ENCODE assay signal across 9 cellular contexts in the genomic region with DNA sequence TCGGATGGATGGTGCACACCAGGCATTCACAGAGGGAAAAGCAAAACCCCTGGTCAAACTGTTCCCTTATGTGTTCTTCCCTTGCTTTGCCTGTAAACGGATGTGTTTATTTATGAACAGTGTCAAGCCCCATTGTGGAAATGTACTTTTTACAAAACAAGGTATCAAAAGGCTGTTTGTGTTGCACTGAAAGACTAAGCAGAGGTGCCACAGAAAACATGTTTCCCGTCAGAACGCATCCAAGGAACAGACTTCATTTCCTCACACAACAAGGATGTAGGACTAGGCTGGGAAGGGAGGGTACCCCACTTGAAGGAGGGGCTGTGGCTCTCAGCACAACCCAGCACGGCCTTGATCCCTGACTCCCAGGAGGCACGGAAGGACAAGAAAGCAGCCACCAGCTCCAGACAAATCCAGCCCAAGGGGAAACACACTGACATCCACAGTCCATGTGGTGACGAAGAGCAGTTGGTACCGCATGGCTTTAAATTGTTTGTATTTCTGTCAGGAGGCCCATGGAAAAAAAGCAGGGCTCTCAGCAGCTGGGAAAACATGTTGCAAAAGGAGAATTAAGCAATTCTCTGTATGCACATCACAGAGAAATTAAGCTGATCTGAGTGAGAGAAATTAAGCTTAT.
DNase-seq lines count a peak whose midpoint lies in the region; ATAC-seq and TF ChIP-seq lines count a peak whose summit lies in the region.
"Had no signal": no experiment of that assay in that cellular context is flagged by ENCODE, and none has a peak within 500 bp of the region (broad histone marks: within the 10 kb centered on the region; RNA-seq: fewer than 3 reads in every experiment).

No MANE protein-coding gene starts in this region.

- TF ChIP-seq CTCF in vagina (IDR thresholded peaks at IDR 0.05): no peak

- H3K4me3 ChIP-seq in mucosa of stomach (ENCODE audit: low read length) (no peak overlapping the region), vagina (peak overlapping the region in 1 of 2 donors; percentile 13)

- H3K27me3 ChIP-seq in mucosa of stomach (ENCODE audit: control insufficient read depth, insufficient read depth, low read length): no peaks in the 10 kb centered on the region
- H3K27me3 ChIP-seq in vagina: no peaks in the 10 kb centered on the region

- intact Hi-C loops in Right ventricle myocardium inferior (cut with DNase I) (loop anchor here (10.0 kb wide), 1 partner anchor 331 kb away; no protein-coding TSS in a partner anchor), cardiac septum (cut with DNase I) (loop anchor here (2.0 kb wide), 1 partner anchor 271 kb away; no protein-coding TSS in a partner anchor), vagina (cut with DNase I) (loop anchor here (5.0 kb wide), 1 partner anchor 274 kb away; the partner anchor contains the start of gene TNRC18)

- H3K36me3 ChIP-seq in mucosa of stomach (ENCODE audit: control insufficient read depth, insufficient read depth, low read length): no peaks in the 10 kb centered on the region
- no peaks in the 10 kb centered on the region for H3K36me3 ChIP-seq in vagina

- TF ChIP-seq POLR2A in vagina (IDR thresholded peaks at IDR 0.05): no peak

- DNase-seq in Right ventricle myocardium inferior (ENCODE audit: missing footprints) (no peak), cardiac septum (ENCODE audit: low spot score) (no peak), caudate nucleus (lab: John Stamatoyannopoulos, UW) (peak in 1 of 61 donors; percentile 51), vagina (ENCODE audit: extremely low spot score in 2 of 2) (no peak), NCI-H128 (lab: John Stamatoyannopoulos, UW; ENCODE audit: unreplicated experiment) (no peak)
- DNase-seq: DMS 273 treated with DMSO at 0.1 percent for 48 hours had no signal

- H3K27ac ChIP-seq in caudate nucleus (ENCODE audit: low read depth, low read length) (peak overlapping the region; percentile 89), vagina (peak overlapping the region; percentile 83)

- H3K9ac ChIP-seq in mucosa of stomach (ENCODE audit: low read length): peak overlapping the region; percentile 2

- H3K9me3 ChIP-seq in mucosa of stomach (ENCODE audit: control insufficient read depth, low read length) (no peaks in the 10 kb centered on the region), vagina (no peaks in the 10 kb centered on the region)

- H3K4me1 ChIP-seq in mucosa of stomach (ENCODE audit: control insufficient read depth, insufficient read depth, low read length) (peaks cover 55% of the 10 kb centered on the region), vagina (peaks cover 71% of the 10 kb centered on the region)

- ATAC-seq in Right ventricle myocardium inferior (peak; percentile 43), GM21423 (IDR thresholded peaks at IDR 0.05; ENCODE audit: unreplicated experiment) (no peak), HG02642 (IDR thresholded peaks at IDR 0.05; ENCODE audit: poor library complexity, unreplicated experiment) (no peak)
